8 cellular contexts compared by ENCODE assay signal in the genomic region with DNA sequence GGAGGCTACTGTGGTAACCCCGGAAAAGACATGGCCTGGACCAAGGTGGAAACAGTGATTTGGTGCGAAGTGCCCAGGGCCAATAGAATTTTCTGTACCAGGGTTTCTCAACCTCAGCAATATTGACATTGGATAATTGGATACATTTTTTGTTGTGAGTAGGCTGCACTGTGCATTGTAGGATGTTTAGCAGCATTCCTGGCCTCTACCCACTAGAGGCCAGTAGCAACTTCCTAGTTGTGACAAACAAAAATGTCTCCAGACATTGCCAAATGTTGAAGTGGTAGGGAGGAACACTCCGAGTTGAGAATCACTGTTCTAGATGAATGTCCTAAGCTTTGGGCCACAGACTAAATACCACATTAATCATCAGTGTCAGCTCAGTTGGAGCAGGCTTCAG. TPM values are rescaled to one million over a fixed set of nuclear protein-coding genes. Genes with fewer than 3 reads are reported as not detected.
DNase-seq lines count a peak whose midpoint lies in the region; ATAC-seq, FAIRE-seq and TF ChIP-seq lines count a peak whose summit lies in the region.
"Had no signal": no experiment of that assay in that cellular context is flagged by ENCODE, and none has a peak within 500 bp of the region (broad histone marks: within the 10 kb centered on the region; RNA-seq: fewer than 3 reads in every experiment).

No MANE protein-coding gene starts in this region.

- no peaks in the 10 kb centered on the region for H4K20me1 ChIP-seq in endothelial cell of umbilical vein (replicated peaks; ENCODE audit: control insufficient read depth, extremely low read depth, insufficient read depth, low read length)

- POLR2A ChIA-PET in endothelial cell of umbilical vein (lab: Charles Lee), result no interaction called here

- H3K27ac ChIP-seq in endothelial cell of umbilical vein (ENCODE audit: insufficient read depth, low read depth, low read length) (no peak overlapping the region), coronary artery (no peak overlapping the region)

- H3K79me2 ChIP-seq in endothelial cell of umbilical vein (ENCODE audit: control insufficient read depth, insufficient read depth, low read length), result no peaks in the 10 kb centered on the region

- no peaks in the 10 kb centered on the region for H3K4me1 ChIP-seq in endothelial cell of umbilical vein (ENCODE audit: control insufficient read depth, extremely low read depth, insufficient read depth, low read length)

- peak; percentile 79 for FAIRE-seq in endothelial cell of umbilical vein (lab: Jason Lieb, UNC)

- BruUV-seq in endothelial cell of umbilical vein (replicated peaks; lab: Mats Ljungman, UMichigan), result no TSS peak

- CTCF ChIA-PET in endothelial cell of umbilical vein (lab: Charles Lee), result interaction anchor here (0.7 to 2.6 kb wide), 5 partner anchors 16 to 1114 kb away, joined by 3 to 14 read pairs (median 5); no protein-coding TSS in a partner anchor

- no peak overlapping the region for H3K4me2 ChIP-seq in endothelial cell of umbilical vein (ENCODE audit: insufficient read depth, low read length)

- no peaks in the 10 kb centered on the region for H3K9me1 ChIP-seq in endothelial cell of umbilical vein (replicated peaks; ENCODE audit: control insufficient read depth, extremely low read depth, insufficient read depth, low read length)

- dilution Hi-C loops in endothelial cell of umbilical vein (cut with MboI; ENCODE audit: extremely low pct_ligation_motif_present, low sequenced_read_pairs), result no loop called here

- DNase-seq in NB4 (ENCODE audit: low read depth) (peak; percentile 21), endothelial cell of umbilical vein (ENCODE audit: low read depth, low spot score) (peak; percentile 37), pons (ENCODE audit: low spot score) (peak; percentile 59), coronary artery (ENCODE audit: low spot score) (no peak), LoVo (ENCODE audit: low spot score) (no peak)
- DNase-seq: activated T-cell treated with anti-CD3 and anti-CD28 coated beads, Interleukin-2, amount 50 U/mL, for 1 hour had no signal

- no peak overlapping the region for H3K9ac ChIP-seq in endothelial cell of umbilical vein (replicated peaks; ENCODE audit: extremely low read depth, insufficient read depth, low read length)

- H3K36me3 ChIP-seq in endothelial cell of umbilical vein (ENCODE audit: control insufficient read depth in 2 of 2, extremely low read depth in 1 of 2, insufficient read depth in 2 of 2, low read length in 2 of 2), result no peaks in the 10 kb centered on the region

- TF ChIP-seq CTCF in GM12872 (IDR thresholded peaks at IDR 0.05; ENCODE audit: insufficient read depth, low read depth, low read length), result peak; percentile 44
- TF ChIP-seq CTCF in NB4 (IDR thresholded peaks at IDR 0.05; ENCODE audit: low read depth, low read length), result no peak
- peak; percentile 39 to 43 for TF ChIP-seq CTCF in endothelial cell of umbilical vein (IDR thresholded peaks at IDR 0.05; ENCODE audit: extremely low read depth in 1 of 2, insufficient read depth in 1 of 2, low read depth in 1 of 2, low read length in 2 of 2)
- no peak for TF ChIP-seq CTCF in coronary artery (IDR thresholded peaks at IDR 0.05)

- peaks cover 0 to 8% of the 10 kb centered on the region in 2 experiments for H3K27me3 ChIP-seq in endothelial cell of umbilical vein (ENCODE audit: control insufficient read depth in 2 of 2, insufficient read depth in 2 of 2, low read length in 2 of 2)

- H2AFZ ChIP-seq in endothelial cell of umbilical vein (ENCODE audit: low read depth, low read length), result peak overlapping the region; percentile 64

- TF ChIP-seq POLR2A in NB4 (IDR thresholded peaks at IDR 0.05; ENCODE audit: extremely low read depth, insufficient read length), result no peak
- no peak for TF ChIP-seq POLR2A in endothelial cell of umbilical vein (IDR thresholded peaks at IDR 0.05; ENCODE audit: low read depth, low read length)

- no peak for ATAC-seq in HG03095 (IDR thresholded peaks at IDR 0.05; ENCODE audit: unreplicated experiment)

- intact Hi-C loops in endothelial cell of umbilical vein (cut with micrococcal nuclease), result loop anchor here (10.0 kb wide), 1 partner anchor 1181 kb away; no protein-coding TSS in a partner anchor

- H3K4me3 ChIP-seq in NB4 (ENCODE audit: low read depth, low read length) (no peak overlapping the region), endothelial cell of umbilical vein (replicated peaks in 1 of 3; ENCODE audit: insufficient read depth in 1 of 3, low read depth in 1 of 3, low read length in 3 of 3) (no peak overlapping the region), coronary artery (no peak overlapping the region)

- no peaks in the 10 kb centered on the region for H3K9me3 ChIP-seq in endothelial cell of umbilical vein (replicated peaks; ENCODE audit: control insufficient read depth, insufficient read depth, low read length)

TF ChIP-seq in endothelial cell of umbilical vein, 7 proteins besides CTCF, POLR2A, EP300 and RAD21:
- no peak for TF ChIP-seq MYC (IDR thresholded peaks at IDR 0.05; ENCODE audit: low read depth, low read length)
- TF ChIP-seq FOS (IDR thresholded peaks at IDR 0.05; ENCODE audit: borderline replicate concordance, insufficient read depth, low read length), result no peak
- TF ChIP-seq, protein P1, sequence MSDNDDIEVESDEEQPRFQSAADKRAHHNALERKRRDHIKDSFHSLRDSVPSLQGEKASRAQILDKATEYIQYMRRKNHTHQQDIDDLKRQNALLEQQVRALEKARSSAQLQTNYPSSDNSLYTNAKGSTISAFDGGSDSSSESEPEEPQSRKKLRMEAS (IDR thresholded peaks at IDR 0.05; ENCODE audit: insufficient read depth, insufficient read length), result no peak
- no peak for TF ChIP-seq JUN (IDR thresholded peaks at IDR 0.05; ENCODE audit: borderline replicate concordance, insufficient read depth, insufficient read length, low read depth)
- TF ChIP-seq GATA2 (IDR thresholded peaks at IDR 0.05; ENCODE audit: insufficient read depth, insufficient read length, low read depth, low read length), result no peak
- TF ChIP-seq POLR2AphosphoS5 (IDR thresholded peaks at IDR 0.05; ENCODE audit: insufficient read depth, low read depth, low read length), result no peak
- no peak for TF ChIP-seq EZH2 (IDR thresholded peaks at IDR 0.05; ENCODE audit: borderline replicate concordance, low read depth, low read length, severe bottlenecking)

RNA-seq across cellular contexts. Expression of a gene that starts 6.2 kb away (rescaled TPM):
- 15.7 and 15.8 TPM in 2 replicates for total RNA-seq in endothelial cell of umbilical vein
- polyA plus RNA-seq in endothelial cell of umbilical vein, result 4.5 and 6.6 TPM in 2 replicates
- 8.5 and 11.2 TPM in 2 replicates for polyA plus RNA-seq in endothelial cell of umbilical vein (2011; cell fraction: cytosol; rRNA removed)
- 10.4 and 13.1 TPM in 2 replicates for polyA plus RNA-seq in endothelial cell of umbilical vein (2011; cell fraction: nucleus; rRNA removed)
- 13.8 and 15.9 TPM in 2 replicates for polyA plus RNA-seq in endothelial cell of umbilical vein (2012)
- 6.4 and 8.8 TPM in 2 replicates for polyA minus RNA-seq in endothelial cell of umbilical vein
- polyA minus RNA-seq in endothelial cell of umbilical vein (2011; cell fraction: cytosol; rRNA and poly(A)+ RNA removed), result 4.6 TPM
- 7.0 and 8.8 TPM in 2 replicates for polyA minus RNA-seq in endothelial cell of umbilical vein (2011; cell fraction: nucleus; rRNA and poly(A)+ RNA removed)

RNA-seq across cellular contexts. Expression of a gene that starts 14.7 kb away (rescaled TPM):
- total RNA-seq in endothelial cell of umbilical vein, result 35.5 and 52.0 TPM in 2 replicates
- 6.2 and 10.1 TPM in 2 replicates for polyA plus RNA-seq in endothelial cell of umbilical vein
- 10.5 and 10.7 TPM in 2 replicates for polyA plus RNA-seq in endothelial cell of umbilical vein (2011; cell fraction: cytosol; rRNA removed)
- 13.0 and 20.4 TPM in 2 replicates for polyA plus RNA-seq in endothelial cell of umbilical vein (2011; cell fraction: nucleus; rRNA removed)
- polyA plus RNA-seq in endothelial cell of umbilical vein (2012), result 22.2 and 34.5 TPM in 2 replicates
- 11.9 and 15.9 TPM in 2 replicates for polyA minus RNA-seq in endothelial cell of umbilical vein
- polyA minus RNA-seq in endothelial cell of umbilical vein (2011; cell fraction: cytosol; rRNA and poly(A)+ RNA removed), result 9.8 TPM
- 26.6 and 28.1 TPM in 2 replicates for polyA minus RNA-seq in endothelial cell of umbilical vein (2011; cell fraction: nucleus; rRNA and poly(A)+ RNA removed)

Comparison
In these comparisons a context has a peak if more than half of its experiments do, and no peak if none do; other contexts are left out.
1. CTCF ChIP-seq: peak in GM12872 (single experiment) and endothelial cell of umbilical vein (2 of 2); none in NB4 (single experiment) and coronary artery (single experiment).
2. DNase-seq: peak in NB4 (single experiment), endothelial cell of umbilical vein (single experiment) and pons (single experiment); none in coronary artery (single experiment) and LoVo (single experiment).